Comparison of ENCODE assay signal across 1 cellular context in the genomic region with DNA sequence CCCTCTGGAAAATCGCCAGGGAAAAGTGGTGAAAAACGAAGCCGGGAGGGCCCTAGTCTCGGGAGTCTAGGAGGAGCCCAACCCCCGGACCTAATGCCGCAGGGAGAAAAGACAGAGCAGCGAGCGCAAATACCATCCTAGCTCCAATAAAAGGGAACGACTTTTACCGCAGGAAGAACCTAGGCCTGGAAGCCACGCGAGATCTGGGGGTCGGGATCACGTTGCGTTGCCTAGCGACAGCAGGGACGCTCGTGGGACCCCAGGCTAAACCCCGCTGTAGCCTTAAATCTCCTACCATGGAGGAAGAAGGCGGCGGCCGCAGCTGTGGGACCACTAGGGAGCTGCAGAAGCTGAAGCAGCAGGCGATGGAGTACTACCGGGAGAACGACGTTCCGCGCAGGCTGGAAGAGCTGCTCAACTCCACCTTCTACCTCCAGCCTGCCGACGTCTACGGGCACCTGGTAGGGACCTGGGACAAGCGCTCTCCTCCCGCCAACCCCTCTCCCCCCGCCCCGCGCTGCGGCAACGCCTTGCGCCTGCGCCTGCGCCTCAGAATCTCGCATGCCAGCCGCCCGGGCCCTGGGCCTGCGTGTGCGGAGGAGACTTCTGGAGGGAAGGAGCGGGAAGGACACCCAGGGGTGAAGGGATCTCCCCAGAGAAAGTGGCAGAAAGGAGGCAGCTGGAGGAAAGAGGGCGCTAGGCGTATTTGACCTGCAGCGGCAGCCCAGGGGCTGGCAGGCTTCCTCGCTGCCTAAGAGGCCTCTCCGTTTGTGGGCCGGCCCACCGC.
TF ChIP-seq lines count a peak whose summit lies in the region.

A gene with protein sequence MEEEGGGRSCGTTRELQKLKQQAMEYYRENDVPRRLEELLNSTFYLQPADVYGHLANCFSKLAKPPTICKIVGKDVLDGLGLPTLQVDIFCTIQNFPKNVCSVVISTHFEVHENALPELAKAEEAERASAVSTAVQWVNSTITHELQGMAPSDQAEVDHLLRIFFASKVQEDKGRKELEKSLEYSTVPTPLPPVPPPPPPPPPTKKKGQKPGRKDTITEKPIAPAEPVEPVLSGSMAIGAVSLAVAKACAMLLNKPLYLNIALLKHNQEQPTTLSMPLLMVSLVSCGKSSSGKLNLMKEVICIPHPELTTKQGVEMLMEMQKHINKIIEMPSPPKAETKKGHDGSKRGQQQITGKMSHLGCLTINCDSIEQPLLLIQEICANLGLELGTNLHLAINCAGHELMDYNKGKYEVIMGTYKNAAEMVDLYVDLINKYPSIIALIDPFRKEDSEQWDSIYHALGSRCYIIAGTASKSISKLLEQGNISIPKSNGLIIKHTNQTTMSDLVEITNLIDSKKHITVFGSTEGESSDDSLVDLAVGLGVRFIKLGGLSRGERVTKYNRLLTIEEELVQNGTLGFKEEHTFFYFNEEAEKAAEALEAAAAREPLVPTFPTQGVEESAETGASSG (plus strand): TSS at position 229 of the 787 bp plus-strand sequence. CDS start 68 bp downstream, at position 297.

TF ChIP-seq in GM12878, 131 proteins besides CTCF, POLR2A, EP300 and RAD21 (continues in another document):
- TF ChIP-seq REST (IDR thresholded peaks at IDR 0.05; ENCODE audit: low read depth, low read length) (no peak), ATF7 (IDR thresholded peaks at IDR 0.05; ENCODE audit: low read depth) (no peak), RBBP5 (conservative IDR thresholded peaks at IDR 0.05) (no peak), E4F1 (IDR thresholded peaks at IDR 0.05; ENCODE audit: borderline replicate concordance, partially characterized antibody) (no peak), PML (IDR thresholded peaks at IDR 0.05; ENCODE audit: low read length) (no peak), NFXL1 (IDR thresholded peaks at IDR 0.05; ENCODE audit: borderline replicate concordance) (no peak), ETV6 (conservative IDR thresholded peaks at IDR 0.05 in 1 of 2, IDR thresholded peaks at IDR 0.05 in 1 of 2; ENCODE audit: borderline replicate concordance in 1 of 2, low read depth in 1 of 2) (0 out of 4 replicates have a peak, but pooled peaks of 1 of the 2 experiments have one; percentile 4), MEF2B (IDR thresholded peaks at IDR 0.05; ENCODE audit: partially characterized antibody, poor library complexity, severe bottlenecking) (no peak), RAD51 (IDR thresholded peaks at IDR 0.05) (no peak), MAX (IDR thresholded peaks at IDR 0.05; ENCODE audit: low read depth, low read length) (no peak), ASH2L (IDR thresholded peaks at IDR 0.05; ENCODE audit: borderline replicate concordance, low read depth) (no peak), PRDM15 (CRISPR knock-in tag; IDR thresholded peaks at IDR 0.05) (no peak), WRNIP1 (IDR thresholded peaks at IDR 0.05; ENCODE audit: borderline replicate concordance, low read depth, low read length) (no peak), SREBF1 (IDR thresholded peaks at IDR 0.05; ENCODE audit: low read length) (no peak), MYB (IDR thresholded peaks at IDR 0.05; ENCODE audit: borderline replicate concordance, low read depth, low read length) (no peak), LARP7 (IDR thresholded peaks at IDR 0.05) (0 out of 2 replicates have a peak, but pooled peaks have one; percentile 22), CHD1 (IDR thresholded peaks at IDR 0.05; ENCODE audit: low read depth, low read length) (no peak), MTA2 (IDR thresholded peaks at IDR 0.05; ENCODE audit: low read depth) (no peak), PAX8 (IDR thresholded peaks at IDR 0.05) (no peak), CHD2 (IDR thresholded peaks at IDR 0.05; ENCODE audit: borderline replicate concordance, low read depth, low read length) (peak; percentile 96), CHD4 (IDR thresholded peaks at IDR 0.05) (no peak), NR2C1 (IDR thresholded peaks at IDR 0.05) (no peak), MTA3 (IDR thresholded peaks at IDR 0.05; ENCODE audit: borderline replicate concordance, low read length) (no peak)
- TF ChIP-seq, protein P1, sequence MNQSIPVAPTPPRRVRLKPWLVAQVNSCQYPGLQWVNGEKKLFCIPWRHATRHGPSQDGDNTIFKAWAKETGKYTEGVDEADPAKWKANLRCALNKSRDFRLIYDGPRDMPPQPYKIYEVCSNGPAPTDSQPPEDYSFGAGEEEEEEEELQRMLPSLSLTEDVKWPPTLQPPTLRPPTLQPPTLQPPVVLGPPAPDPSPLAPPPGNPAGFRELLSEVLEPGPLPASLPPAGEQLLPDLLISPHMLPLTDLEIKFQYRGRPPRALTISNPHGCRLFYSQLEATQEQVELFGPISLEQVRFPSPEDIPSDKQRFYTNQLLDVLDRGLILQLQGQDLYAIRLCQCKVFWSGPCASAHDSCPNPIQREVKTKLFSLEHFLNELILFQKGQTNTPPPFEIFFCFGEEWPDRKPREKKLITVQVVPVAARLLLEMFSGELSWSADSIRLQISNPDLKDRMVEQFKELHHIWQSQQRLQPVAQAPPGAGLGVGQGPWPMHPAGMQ (IDR thresholded peaks at IDR 0.05; ENCODE audit: borderline replicate concordance): peak; percentile 48; the same call in 1 of the 2 replicates
- TF ChIP-seq, protein P2, sequence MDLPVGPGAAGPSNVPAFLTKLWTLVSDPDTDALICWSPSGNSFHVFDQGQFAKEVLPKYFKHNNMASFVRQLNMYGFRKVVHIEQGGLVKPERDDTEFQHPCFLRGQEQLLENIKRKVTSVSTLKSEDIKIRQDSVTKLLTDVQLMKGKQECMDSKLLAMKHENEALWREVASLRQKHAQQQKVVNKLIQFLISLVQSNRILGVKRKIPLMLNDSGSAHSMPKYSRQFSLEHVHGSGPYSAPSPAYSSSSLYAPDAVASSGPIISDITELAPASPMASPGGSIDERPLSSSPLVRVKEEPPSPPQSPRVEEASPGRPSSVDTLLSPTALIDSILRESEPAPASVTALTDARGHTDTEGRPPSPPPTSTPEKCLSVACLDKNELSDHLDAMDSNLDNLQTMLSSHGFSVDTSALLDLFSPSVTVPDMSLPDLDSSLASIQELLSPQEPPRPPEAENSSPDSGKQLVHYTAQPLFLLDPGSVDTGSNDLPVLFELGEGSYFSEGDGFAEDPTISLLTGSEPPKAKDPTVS (IDR thresholded peaks at IDR 0.05; ENCODE audit: low read depth, low read length): no peak
- TF ChIP-seq, protein P3, sequence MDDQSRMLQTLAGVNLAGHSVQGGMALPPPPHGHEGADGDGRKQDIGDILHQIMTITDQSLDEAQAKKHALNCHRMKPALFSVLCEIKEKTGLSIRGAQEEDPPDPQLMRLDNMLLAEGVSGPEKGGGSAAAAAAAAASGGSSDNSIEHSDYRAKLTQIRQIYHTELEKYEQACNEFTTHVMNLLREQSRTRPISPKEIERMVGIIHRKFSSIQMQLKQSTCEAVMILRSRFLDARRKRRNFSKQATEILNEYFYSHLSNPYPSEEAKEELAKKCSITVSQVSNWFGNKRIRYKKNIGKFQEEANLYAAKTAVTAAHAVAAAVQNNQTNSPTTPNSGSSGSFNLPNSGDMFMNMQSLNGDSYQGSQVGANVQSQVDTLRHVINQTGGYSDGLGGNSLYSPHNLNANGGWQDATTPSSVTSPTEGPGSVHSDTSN (IDR thresholded peaks at IDR 0.05; ENCODE audit: insufficient replicate concordance, low read depth, low read length): no peak
- TF ChIP-seq, protein P4, sequence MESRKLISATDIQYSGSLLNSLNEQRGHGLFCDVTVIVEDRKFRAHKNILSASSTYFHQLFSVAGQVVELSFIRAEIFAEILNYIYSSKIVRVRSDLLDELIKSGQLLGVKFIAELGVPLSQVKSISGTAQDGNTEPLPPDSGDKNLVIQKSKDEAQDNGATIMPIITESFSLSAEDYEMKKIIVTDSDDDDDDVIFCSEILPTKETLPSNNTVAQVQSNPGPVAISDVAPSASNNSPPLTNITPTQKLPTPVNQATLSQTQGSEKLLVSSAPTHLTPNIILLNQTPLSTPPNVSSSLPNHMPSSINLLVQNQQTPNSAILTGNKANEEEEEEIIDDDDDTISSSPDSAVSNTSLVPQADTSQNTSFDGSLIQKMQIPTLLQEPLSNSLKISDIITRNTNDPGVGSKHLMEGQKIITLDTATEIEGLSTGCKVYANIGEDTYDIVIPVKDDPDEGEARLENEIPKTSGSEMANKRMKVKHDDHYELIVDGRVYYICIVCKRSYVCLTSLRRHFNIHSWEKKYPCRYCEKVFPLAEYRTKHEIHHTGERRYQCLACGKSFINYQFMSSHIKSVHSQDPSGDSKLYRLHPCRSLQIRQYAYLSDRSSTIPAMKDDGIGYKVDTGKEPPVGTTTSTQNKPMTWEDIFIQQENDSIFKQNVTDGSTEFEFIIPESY (IDR thresholded peaks at IDR 0.05): no peak
- TF ChIP-seq, protein P5, sequence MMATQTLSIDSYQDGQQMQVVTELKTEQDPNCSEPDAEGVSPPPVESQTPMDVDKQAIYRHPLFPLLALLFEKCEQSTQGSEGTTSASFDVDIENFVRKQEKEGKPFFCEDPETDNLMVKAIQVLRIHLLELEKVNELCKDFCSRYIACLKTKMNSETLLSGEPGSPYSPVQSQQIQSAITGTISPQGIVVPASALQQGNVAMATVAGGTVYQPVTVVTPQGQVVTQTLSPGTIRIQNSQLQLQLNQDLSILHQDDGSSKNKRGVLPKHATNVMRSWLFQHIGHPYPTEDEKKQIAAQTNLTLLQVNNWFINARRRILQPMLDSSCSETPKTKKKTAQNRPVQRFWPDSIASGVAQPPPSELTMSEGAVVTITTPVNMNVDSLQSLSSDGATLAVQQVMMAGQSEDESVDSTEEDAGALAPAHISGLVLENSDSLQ (IDR thresholded peaks at IDR 0.05): no peak
- TF ChIP-seq, protein P6, sequence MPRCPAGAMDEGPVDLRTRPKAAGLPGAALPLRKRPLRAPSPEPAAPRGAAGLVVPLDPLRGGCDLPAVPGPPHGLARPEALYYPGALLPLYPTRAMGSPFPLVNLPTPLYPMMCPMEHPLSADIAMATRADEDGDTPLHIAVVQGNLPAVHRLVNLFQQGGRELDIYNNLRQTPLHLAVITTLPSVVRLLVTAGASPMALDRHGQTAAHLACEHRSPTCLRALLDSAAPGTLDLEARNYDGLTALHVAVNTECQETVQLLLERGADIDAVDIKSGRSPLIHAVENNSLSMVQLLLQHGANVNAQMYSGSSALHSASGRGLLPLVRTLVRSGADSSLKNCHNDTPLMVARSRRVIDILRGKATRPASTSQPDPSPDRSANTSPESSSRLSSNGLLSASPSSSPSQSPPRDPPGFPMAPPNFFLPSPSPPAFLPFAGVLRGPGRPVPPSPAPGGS (IDR thresholded peaks at IDR 0.05; ENCODE audit: borderline replicate concordance, insufficient read depth, low read depth, low read length, poor library complexity, severe bottlenecking): no peak
